ENCODE assay signal across 11 cellular contexts in genomic region chr12:5872745-5873144, GRCh38.
A peak's percentile ranks its signal among the peaks of the same experiment; 100 is the strongest.
DNase-seq lines count a peak whose midpoint lies in the region; ATAC-seq and TF ChIP-seq lines count a peak whose summit lies in the region.
"Had no signal": no experiment of that assay in that cellular context is flagged by ENCODE, and none has a peak within 500 bp of the region (broad histone marks: within the 10 kb centered on the region; RNA-seq: fewer than 3 reads in every experiment).

No MANE protein-coding gene starts in this region.

- no peaks in the 10 kb centered on the region for H3K9me3 Mint-ChIP-seq in endodermal cell
- no peaks in the 10 kb centered on the region for H3K9me3 Mint-ChIP-seq in type B pancreatic cell

- DNase-seq in heart left ventricle (no peak), cardiac septum (ENCODE audit: low spot score) (no peak), NCI-H2107 treated with DMSO at 0.1 percent for 48 hours (lab: John Stamatoyannopoulos, UW; ENCODE audit: unreplicated experiment) (peak; percentile 9), endodermal cell (peak; percentile 67), type B pancreatic cell (ENCODE audit: extremely low spot score, unreplicated experiment) (no peak), Peyer's patch (no peak), NCI-H2029 treated with DMSO at 0.1 percent for 48 hours (lab: John Stamatoyannopoulos, UW) (no peak)
- DNase-seq: activated naive CD4-positive, alpha-beta T cell; esophagus squamous epithelium; T-helper 17 cell had no signal

- no peak overlapping the region for H3K27ac Mint-ChIP-seq in endodermal cell
- H3K27ac Mint-ChIP-seq in type B pancreatic cell, result no peak overlapping the region
- H3K27ac Mint-ChIP-seq: T-helper 17 cell had no signal

- no peak overlapping the region for H3K9ac ChIP-seq in endodermal cell (ENCODE audit: extremely low read depth, low read length, poor library complexity, severe bottlenecking)

- H3K4me1 Mint-ChIP-seq in endodermal cell (peaks cover 35% of the 10 kb centered on the region), type B pancreatic cell (ENCODE audit: unreplicated experiment) (peaks cover 4% of the 10 kb centered on the region)
- H3K4me1 Mint-ChIP-seq: T-helper 17 cell had no signal

- 61 to 65% (median 64%) methylated on average over 4 of the region's 4 CpGs for WGBS in heart left ventricle, 4 donors
- WGBS in endodermal cell (ENCODE audit: insufficient coverage in 1 of 2, insufficient read length in 1 of 2), 2 experiments, result 85 to 100% methylated on average over 2 to 4 of the region's 4 CpGs

- H3K27me3 Mint-ChIP-seq in endodermal cell (ENCODE audit: insufficient read depth), result peaks cover 7% of the 10 kb centered on the region
- peaks cover 40% of the 10 kb centered on the region for H3K27me3 Mint-ChIP-seq in type B pancreatic cell

- TF ChIP-seq POLR2A in heart left ventricle (IDR thresholded peaks at IDR 0.05) (no peak), Peyer's patch (IDR thresholded peaks at IDR 0.05) (no peak)

- H3K9me3 ChIP-seq in heart left ventricle, result no peaks in the 10 kb centered on the region
- H3K9me3 ChIP-seq in endodermal cell (ENCODE audit: control insufficient read depth, low read length), result no peaks in the 10 kb centered on the region
- H3K9me3 ChIP-seq in Peyer's patch, result no peaks in the 10 kb centered on the region
- H3K9me3 ChIP-seq: esophagus squamous epithelium had no signal

- no peaks in the 10 kb centered on the region for H3K27me3 ChIP-seq in heart left ventricle
- H3K27me3 ChIP-seq in endodermal cell (ENCODE audit: control insufficient read depth, insufficient read depth, low read length, poor library complexity, severe bottlenecking), result no peaks in the 10 kb centered on the region
- H3K27me3 ChIP-seq in Peyer's patch, result no peaks in the 10 kb centered on the region

- no peaks in the 10 kb centered on the region for H3K36me3 ChIP-seq in heart left ventricle
- H3K36me3 ChIP-seq in endodermal cell (ENCODE audit: control insufficient read depth, insufficient read depth, low read length), result no peaks in the 10 kb centered on the region
- H3K36me3 ChIP-seq in Peyer's patch, result no peaks in the 10 kb centered on the region
- H3K36me3 ChIP-seq: esophagus squamous epithelium had no signal

- H3K36me3 Mint-ChIP-seq in endodermal cell (ENCODE audit: low read depth) (peaks cover 9% of the 10 kb centered on the region), type B pancreatic cell (no peaks in the 10 kb centered on the region)

- intact Hi-C loops in heart left ventricle (cut with DNase I) (no loop called here), cardiac septum (cut with DNase I) (no loop called here)

- H3K4me3 ChIP-seq in heart left ventricle (no peak overlapping the region), endodermal cell (ENCODE audit: low read length) (no peak overlapping the region), Peyer's patch (no peak overlapping the region)
- H3K4me3 ChIP-seq: esophagus squamous epithelium had no signal

- ATAC-seq in heart left ventricle (no peak), GM18519 (IDR thresholded peaks at IDR 0.05; ENCODE audit: low FRiP score, unreplicated experiment) (no peak)
- ATAC-seq: T-helper 17 cell had no signal

- H3K4me3 Mint-ChIP-seq in endodermal cell (no peak overlapping the region), type B pancreatic cell (no peak overlapping the region)
- H3K4me3 Mint-ChIP-seq: T-helper 17 cell had no signal

- TF ChIP-seq CTCF in heart left ventricle (IDR thresholded peaks at IDR 0.05), result peak in 7 of 12 donors; percentile 5 to 32 (median 21)
- peak; percentile 81 for TF ChIP-seq CTCF in endodermal cell (conservative IDR thresholded peaks at IDR 0.05)
- TF ChIP-seq CTCF in type B pancreatic cell (conservative IDR thresholded peaks at IDR 0.05), result peak; percentile 52
- TF ChIP-seq CTCF in Peyer's patch (IDR thresholded peaks at IDR 0.05), result peak in 2 of 6 experiments; percentile 17 to 33

- H3K4me1 ChIP-seq in heart left ventricle, result peaks cover 0 to 21% (median 0%) of the 10 kb centered on the region in 12 donors
- H3K4me1 ChIP-seq in endodermal cell (ENCODE audit: control insufficient read depth, insufficient read depth, low read length), result peaks cover 6% of the 10 kb centered on the region
- H3K4me1 ChIP-seq in Peyer's patch, result no peaks in the 10 kb centered on the region
- H3K4me1 ChIP-seq: esophagus squamous epithelium had no signal

- H3K27ac ChIP-seq in heart left ventricle (no peak overlapping the region), endodermal cell (ENCODE audit: low read depth, low read length) (no peak overlapping the region), Peyer's patch (no peak overlapping the region)
- H3K27ac ChIP-seq: esophagus squamous epithelium had no signal

Comparison
In these comparisons a context has a peak if more than half of its experiments do, and no peak if none do; other contexts are left out.
1. DNase-seq: peak in NCI-H2107 treated with DMSO at 0.1 percent for 48 hours (single experiment) and endodermal cell (single experiment); none in heart left ventricle (0 of 5), cardiac septum (single experiment), type B pancreatic cell (single experiment), Peyer's patch (0 of 3) and NCI-H2029 treated with DMSO at 0.1 percent for 48 hours (single experiment).